Comparison of ENCODE assay signal across 17 cellular contexts in genomic region chr3:197093871-197094270, GRCh38.
DNase-seq lines count a peak whose midpoint lies in the region; ATAC-seq, FAIRE-seq and TF ChIP-seq lines count a peak whose summit lies in the region.
"Had no signal": no experiment of that assay in that cellular context is flagged by ENCODE, and none has a peak within 500 bp of the region (broad histone marks: within the 10 kb centered on the region; RNA-seq: fewer than 3 reads in every experiment).

No MANE protein-coding gene starts in this region.

- H3K4me1 Mint-ChIP-seq in endodermal cell = no peaks in the 10 kb centered on the region

- H3K27me3 Mint-ChIP-seq in endodermal cell (ENCODE audit: insufficient read depth) = no peaks in the 10 kb centered on the region

- H3K27ac Mint-ChIP-seq in endodermal cell = no peak overlapping the region

- FAIRE-seq in H54 (lab: Jason Lieb, UNC) = peak; percentile 61

- H3K4me3 ChIP-seq in endodermal cell (ENCODE audit: low read length) (no peak overlapping the region), psoas muscle (no peak overlapping the region)
- H3K4me3 ChIP-seq: GM23248, PC-9 had no signal

- H3K27ac ChIP-seq in endodermal cell (ENCODE audit: low read depth, low read length) = peak overlapping the region; percentile 6
- peak overlapping the region; percentile 17 for H3K27ac ChIP-seq in psoas muscle
- H3K27ac ChIP-seq: C4-2B, GM23248, PC-9 had no signal

- no peaks in the 10 kb centered on the region for H3K9me3 Mint-ChIP-seq in endodermal cell

- H3K36me3 Mint-ChIP-seq in endodermal cell (ENCODE audit: low read depth) = peaks cover 24% of the 10 kb centered on the region

- H3K27me3 ChIP-seq in endodermal cell (ENCODE audit: control insufficient read depth, insufficient read depth, low read length, poor library complexity, severe bottlenecking) (no peaks in the 10 kb centered on the region), psoas muscle (ENCODE audit: insufficient read depth in 3 of 3, low read length in 2 of 3) (no peaks in the 10 kb centered on the region)

- intact Hi-C loops in psoas muscle (cut with DNase I) = no loop called here

- TF ChIP-seq CTCF in endodermal cell (conservative IDR thresholded peaks at IDR 0.05) (no peak), psoas muscle (IDR thresholded peaks at IDR 0.05) (no peak)

- peak in 1 of 4 donors; percentile 30 for ATAC-seq in psoas muscle
- ATAC-seq in HG02981 (IDR thresholded peaks at IDR 0.05; ENCODE audit: unreplicated experiment) = no peak
- ATAC-seq: HCT116 had no signal

- 89 to 100% methylated on average over 1 of the region's 1 CpG for WGBS in endodermal cell (ENCODE audit: insufficient coverage in 1 of 2, insufficient read length in 1 of 2), 2 experiments
- 29 to 31% (median 29%) methylated on average over 1 of the region's 1 CpG for WGBS in psoas muscle, 3 donors

- no peak for DNase-seq in H54 (ENCODE audit: insufficient read length, low spot score)
- DNase-seq in NCI-H82 (lab: John Stamatoyannopoulos, UW) = peak; percentile 90
- DNase-seq in endodermal cell = no peak
- DNase-seq in psoas muscle = no peak
- no peak for DNase-seq in NCI-H2107 (lab: John Stamatoyannopoulos, UW)
- no peak for DNase-seq in NCI-H1417 treated with DMSO at 0.1 percent for 48 hours (lab: John Stamatoyannopoulos, UW)
- DNase-seq: AML-193, DND-41, GDM1, GM23248, NCI-H1436 treated with DMSO at 0.1 percent for 48 hours, NCI-H2029, NCI-H774, PC-9 had no signal

- H3K36me3 ChIP-seq in endodermal cell (ENCODE audit: control insufficient read depth, insufficient read depth, low read length) = peaks cover 31% of the 10 kb centered on the region
- H3K36me3 ChIP-seq in psoas muscle (ENCODE audit: insufficient read depth in 1 of 2, low read depth in 1 of 2) = peaks cover 0 to 6% of the 10 kb centered on the region in 2 donors

- no peak for TF ChIP-seq POLR2A in H54 (IDR thresholded peaks at IDR 0.05; ENCODE audit: low read depth, low read length)

- no peak overlapping the region for H3K9ac ChIP-seq in endodermal cell (ENCODE audit: extremely low read depth, low read length, poor library complexity, severe bottlenecking)
- H3K9ac ChIP-seq: GM23248 had no signal

- H3K9me3 ChIP-seq in endodermal cell (ENCODE audit: control insufficient read depth, low read length) (no peaks in the 10 kb centered on the region), psoas muscle (no peaks in the 10 kb centered on the region)

- no peak overlapping the region for H3K4me3 Mint-ChIP-seq in endodermal cell

- H3K4me1 ChIP-seq in endodermal cell (ENCODE audit: control insufficient read depth, insufficient read depth, low read length) (no peaks in the 10 kb centered on the region), psoas muscle (peaks cover 10% of the 10 kb centered on the region)
